24 cellular contexts compared by ENCODE assay signal in genomic region chr14:24879661-24880381, GRCh38.
DNase-seq lines count a peak whose midpoint lies in the region; ATAC-seq and TF ChIP-seq lines count a peak whose summit lies in the region.
"Had no signal": no experiment of that assay in that cellular context is flagged by ENCODE, and none has a peak within 500 bp of the region (broad histone marks: within the 10 kb centered on the region; RNA-seq: fewer than 3 reads in every experiment).

No MANE protein-coding gene starts in this region.

- H2AFZ ChIP-seq in GM23248 = no peak overlapping the region

- H3K4me3 Mint-ChIP-seq in activated T-cell treated with anti-CD3 and anti-CD28 coated beads, Interleukin-2, amount 50 U/mL, for 4 hours = no peak overlapping the region
- H3K4me3 Mint-ChIP-seq: activated naive CD8-positive, alpha-beta T cell; natural killer cell treated with Interleukin-12 subunit alpha and Interleukin-12 subunit beta and Interleukin-15 and Interleukin-18, amount 100 ng/mL, for 72 hours had no signal

- in situ Hi-C loops in GM23248 (cut with MboI) = no loop called here

- H4K20me1 ChIP-seq in GM23248 (ENCODE audit: insufficient read depth) = no peaks in the 10 kb centered on the region
- H4K20me1 ChIP-seq: BLaER1 treated with 17β-estradiol and CSF1 and Interleukin-3, amounts not matched to agents 10 nM and 100 nM had no signal

- H3K9me3 ChIP-seq in GM23248 (ENCODE audit: low read depth) = no peaks in the 10 kb centered on the region
- no peaks in the 10 kb centered on the region for H3K9me3 ChIP-seq in esophagus muscularis mucosa
- H3K9me3 ChIP-seq in right atrium auricular region = no peaks in the 10 kb centered on the region
- H3K9me3 ChIP-seq: HAP-1, spleen, vagina had no signal

- no peak overlapping the region for H3K27ac ChIP-seq in GM23248
- H3K27ac ChIP-seq in esophagus muscularis mucosa (replicated peaks in 1 of 4) = peak overlapping the region in 3 of 4 donors; percentile 11 to 61 (median 61)
- H3K27ac ChIP-seq in right atrium auricular region = peak overlapping the region; percentile 59 to 63
- H3K27ac ChIP-seq: BLaER1 treated with 17β-estradiol and CSF1 and Interleukin-3, amounts not matched to agents 10 nM and 100 nM; spleen; vagina had no signal

- no peaks in the 10 kb centered on the region for H3K36me3 Mint-ChIP-seq in activated T-cell treated with anti-CD3 and anti-CD28 coated beads, Interleukin-2, amount 50 U/mL, for 4 hours (ENCODE audit: insufficient read depth)
- H3K36me3 Mint-ChIP-seq: activated naive CD8-positive, alpha-beta T cell; natural killer cell treated with Interleukin-12 subunit alpha and Interleukin-12 subunit beta and Interleukin-15 and Interleukin-18, amount 100 ng/mL, for 72 hours had no signal

- no peak for TF ChIP-seq EP300 in esophagus muscularis mucosa (IDR thresholded peaks at IDR 0.05)

- peaks cover 23% of the 10 kb centered on the region for H3F3A ChIP-seq in GM23248 (ENCODE audit: insufficient read depth)

- peaks cover 6% of the 10 kb centered on the region for H3K27me3 Mint-ChIP-seq in activated T-cell treated with anti-CD3 and anti-CD28 coated beads, Interleukin-2, amount 50 U/mL, for 4 hours (ENCODE audit: low read depth)
- H3K27me3 Mint-ChIP-seq: progenitor cell of endocrine pancreas had no signal

- no peak overlapping the region for H3K4me2 ChIP-seq in GM23248 (ENCODE audit: unreplicated experiment)
- H3K4me2 ChIP-seq: BLaER1 treated with 17β-estradiol and CSF1 and Interleukin-3, amounts not matched to agents 10 nM and 100 nM had no signal

- peaks cover 40% of the 10 kb centered on the region for H3K4me1 ChIP-seq in GM23248 (ENCODE audit: insufficient read depth)
- H3K4me1 ChIP-seq in esophagus muscularis mucosa = peaks cover 52 to 61% (median 56%) of the 10 kb centered on the region in 4 donors
- peaks cover 0 to 61% of the 10 kb centered on the region in 2 donors for H3K4me1 ChIP-seq in right atrium auricular region
- H3K4me1 ChIP-seq: HAP-1, vagina had no signal

- peak; percentile 36 for DNase-seq in GM23248
- DNase-seq in esophagus muscularis mucosa (ENCODE audit: extremely low spot score) = no peak
- DNase-seq in right atrium auricular region (ENCODE audit: low spot score) = no peak
- DNase-seq in sciatic nerve (ENCODE audit: low spot score) = no peak
- no peak for DNase-seq in NCI-H345 (lab: John Stamatoyannopoulos, UW)
- no peak for DNase-seq in activated T-cell treated with anti-CD3 and anti-CD28 coated beads, Interleukin-2, amount 50 U/mL, for 4 hours
- DNase-seq in NCI-H526 treated with DMSO at 0.1 percent for 48 hours (lab: John Stamatoyannopoulos, UW) = no peak
- no peak for DNase-seq in activated CD4-positive, alpha-beta T cell treated with anti-CD3 and anti-CD28 coated beads, Interleukin-2, amount 50 U/mL, for 4 hours
- DNase-seq: Calu3; effector memory CD4-positive, alpha-beta T cell; islet precursor cell; mesendoderm; NCI-H1436; NCI-H2171; NCI-H748 treated with DMSO at 0.1 percent for 48 hours; OCI-M1; SHP77 treated with DMSO at 0.1 percent for 48 hours; spleen had no signal

- H3K36me3 ChIP-seq in GM23248 (ENCODE audit: low read depth) (no peaks in the 10 kb centered on the region), esophagus muscularis mucosa (no peaks in the 10 kb centered on the region), right atrium auricular region (no peaks in the 10 kb centered on the region)
- H3K36me3 ChIP-seq: BLaER1 treated with 17β-estradiol and CSF1 and Interleukin-3, amounts not matched to agents 10 nM and 100 nM; HAP-1; spleen; vagina had no signal

- 67 to 70% methylated on average over 8 of the region's 8 CpGs for WGBS in GM23248 (ENCODE audit: low coverage in 1 of 2, low lambda C conversion rate in 2 of 2, missing lambda C conversion rate in 2 of 2), 2 experiments
- WGBS in esophagus muscularis mucosa = 79% methylated on average over 8 of the region's 8 CpGs

- H3K4me3 ChIP-seq in GM23248 (no peak overlapping the region), esophagus muscularis mucosa (no peak overlapping the region), right atrium auricular region (no peak overlapping the region)
- H3K4me3 ChIP-seq: BLaER1 treated with 17β-estradiol and CSF1 and Interleukin-3, amounts not matched to agents 10 nM and 100 nM; HAP-1; spleen; vagina had no signal

- intact Hi-C loops in esophagus muscularis mucosa (cut with DNase I) (no loop called here), sciatic nerve (cut with DNase I) (no loop called here)

- no peaks in the 10 kb centered on the region for H3K9me2 ChIP-seq in GM23248 (ENCODE audit: insufficient read depth)

- peak; percentile 54 for ATAC-seq in sciatic nerve
- ATAC-seq in activated T-cell treated with anti-CD3 and anti-CD28 coated beads, Interleukin-2, amount 50 U/mL, for 4 hours = no peak
- ATAC-seq: natural killer cell treated with Interleukin-12 subunit alpha and Interleukin-12 subunit beta and Interleukin-15 and Interleukin-18, amount 100 ng/mL, for 72 hours had no signal

- no peaks in the 10 kb centered on the region for H3K4me1 Mint-ChIP-seq in activated T-cell treated with anti-CD3 and anti-CD28 coated beads, Interleukin-2, amount 50 U/mL, for 4 hours (ENCODE audit: low read depth)

- TF ChIP-seq POLR2A in esophagus muscularis mucosa (IDR thresholded peaks at IDR 0.05; ENCODE audit: low read depth) = no peak

- H3K9me3 Mint-ChIP-seq in activated T-cell treated with anti-CD3 and anti-CD28 coated beads, Interleukin-2, amount 50 U/mL, for 4 hours = no peaks in the 10 kb centered on the region
- H3K9me3 Mint-ChIP-seq: natural killer cell treated with Interleukin-12 subunit alpha and Interleukin-12 subunit beta and Interleukin-15 and Interleukin-18, amount 100 ng/mL, for 72 hours had no signal

- peaks cover 16% of the 10 kb centered on the region for H3K79me2 ChIP-seq in GM23248 (ENCODE audit: insufficient read depth)

- H3K27me3 ChIP-seq in GM23248 (replicated peaks; ENCODE audit: insufficient read depth) (no peaks in the 10 kb centered on the region), esophagus muscularis mucosa (no peaks in the 10 kb centered on the region), right atrium auricular region (no peaks in the 10 kb centered on the region)
- H3K27me3 ChIP-seq: BLaER1 treated with 17β-estradiol and CSF1 and Interleukin-3, amounts not matched to agents 10 nM and 100 nM; vagina had no signal

- TF ChIP-seq CTCF in esophagus muscularis mucosa (IDR thresholded peaks at IDR 0.05) (no peak), right atrium auricular region (IDR thresholded peaks at IDR 0.05) (peak in 1 of 2 donors; percentile 28)

- no peak overlapping the region for H3K9ac ChIP-seq in GM23248
- H3K9ac ChIP-seq: BLaER1 treated with 17β-estradiol and CSF1 and Interleukin-3, amounts not matched to agents 10 nM and 100 nM had no signal
